In genomic region chr7:155532792-155533119, GRCh38 we compare ENCODE assay signal across 12 cellular contexts. TPM values are rescaled to one million over a fixed set of nuclear protein-coding genes. Genes with fewer than 3 reads are reported as not detected.
DNase-seq lines count a peak whose midpoint lies in the region; ATAC-seq, FAIRE-seq and TF ChIP-seq lines count a peak whose summit lies in the region.
"Had no signal": no experiment of that assay in that cellular context is flagged by ENCODE, and none has a peak within 500 bp of the region (broad histone marks: within the 10 kb centered on the region; RNA-seq: fewer than 3 reads in every experiment).

No MANE protein-coding gene starts in this region.

- WGBS in smooth muscle cell (ENCODE audit: low lambda C conversion rate) = 37% methylated on average over 14 of the region's 14 CpGs

- no peaks in the 10 kb centered on the region for H3K9me1 ChIP-seq in keratinocyte (ENCODE audit: control insufficient read depth, extremely low read depth, insufficient read depth, low read length)

- H3K4me3 ChIP-seq in keratinocyte (ENCODE audit: control insufficient read depth in 2 of 3, extremely low read depth in 1 of 3, insufficient read depth in 2 of 3, low read depth in 1 of 3, low read length in 3 of 3) (no peak overlapping the region), smooth muscle cell (no peak overlapping the region), H7 (ENCODE audit: insufficient read depth, low read depth, low read length) (no peak overlapping the region)

- H3K9ac ChIP-seq in keratinocyte (ENCODE audit: control insufficient read depth, extremely low read depth, insufficient read depth, low read length) = no peak overlapping the region
- H3K9ac ChIP-seq in smooth muscle cell (ENCODE audit: low read depth) = no peak overlapping the region

- H2AFZ ChIP-seq in keratinocyte (ENCODE audit: control insufficient read depth, low read length) = no peak overlapping the region
- H2AFZ ChIP-seq in smooth muscle cell (ENCODE audit: low read depth) = no peak overlapping the region

- peaks cover 16% of the 10 kb centered on the region for H3K4me1 Mint-ChIP-seq in activated T-cell treated with anti-CD3 and anti-CD28 coated beads, Interleukin-2, amount 50 U/mL, for 72 hours (ENCODE audit: low read depth)
- H3K4me1 Mint-ChIP-seq in T-helper 17 cell = peaks cover 13% of the 10 kb centered on the region

- peak overlapping the region; percentile 25 for H3K4me2 ChIP-seq in keratinocyte (ENCODE audit: control insufficient read depth, extremely low read depth, insufficient read depth, low read depth, low read length)
- peak overlapping the region; percentile 70 for H3K4me2 ChIP-seq in smooth muscle cell

- no peaks in the 10 kb centered on the region for H4K20me1 ChIP-seq in keratinocyte (ENCODE audit: control insufficient read depth, extremely low read depth, insufficient read depth, low read length)
- no peaks in the 10 kb centered on the region for H4K20me1 ChIP-seq in smooth muscle cell (ENCODE audit: low read depth)

- no peaks in the 10 kb centered on the region for H3K9me3 ChIP-seq in T-helper 17 cell (ENCODE audit: control insufficient read depth, low read length, poor library complexity, severe bottlenecking)
- no peaks in the 10 kb centered on the region for H3K9me3 ChIP-seq in keratinocyte (ENCODE audit: control insufficient read depth, low read depth, low read length)
- H3K9me3 ChIP-seq in smooth muscle cell (replicated peaks; ENCODE audit: low read depth) = no peaks in the 10 kb centered on the region
- H3K9me3 ChIP-seq: tibial artery had no signal

- no peaks in the 10 kb centered on the region for H3K36me3 Mint-ChIP-seq in activated T-cell treated with anti-CD3 and anti-CD28 coated beads, Interleukin-2, amount 50 U/mL, for 72 hours (ENCODE audit: insufficient read depth in 2 of 2)
- peaks cover 2% of the 10 kb centered on the region for H3K36me3 Mint-ChIP-seq in T-helper 17 cell (ENCODE audit: low read depth)

- H3K27ac Mint-ChIP-seq in activated T-cell treated with anti-CD3 and anti-CD28 coated beads, Interleukin-2, amount 50 U/mL, for 72 hours = no peak overlapping the region
- no peak overlapping the region for H3K27ac Mint-ChIP-seq in T-helper 17 cell

- peaks cover 78% of the 10 kb centered on the region for H3K27me3 Mint-ChIP-seq in activated T-cell treated with anti-CD3 and anti-CD28 coated beads, Interleukin-2, amount 50 U/mL, for 72 hours (ENCODE audit: low read depth)
- peaks cover 87% of the 10 kb centered on the region for H3K27me3 Mint-ChIP-seq in T-helper 17 cell

- TF ChIP-seq CTCF in keratinocyte (optimal IDR thresholded peaks at IDR 0.05 in 1 of 3, IDR thresholded peaks at IDR 0.05 in 1 of 3, conservative IDR thresholded peaks at IDR 0.05 in 1 of 3; ENCODE audit: extremely low read depth in 1 of 3, insufficient read depth in 2 of 3, low read length in 3 of 3) (no peak), smooth muscle cell (IDR thresholded peaks at IDR 0.05; ENCODE audit: borderline replicate concordance, insufficient read depth, poor library complexity, severe bottlenecking) (no peak)

- H3K27ac ChIP-seq in keratinocyte (ENCODE audit: control insufficient read depth, insufficient read depth, low read length) (no peak overlapping the region), smooth muscle cell (ENCODE audit: low read depth) (no peak overlapping the region)
- H3K27ac ChIP-seq: tibial artery had no signal

- H3F3A ChIP-seq in smooth muscle cell (ENCODE audit: low read depth) = no peaks in the 10 kb centered on the region

- H3K36me3 ChIP-seq in keratinocyte (ENCODE audit: control insufficient read depth in 2 of 2, extremely low read depth in 1 of 2, insufficient read depth in 2 of 2, low read length in 2 of 2) (no peaks in the 10 kb centered on the region), smooth muscle cell (ENCODE audit: low read depth) (no peaks in the 10 kb centered on the region), H7 (replicated peaks; ENCODE audit: control insufficient read depth, insufficient read depth, low read length) (no peaks in the 10 kb centered on the region)
- H3K36me3 ChIP-seq: tibial artery had no signal

- no peak for FAIRE-seq in keratinocyte (lab: Jason Lieb, UNC)
- FAIRE-seq: frontal cortex had no signal

- no peaks in the 10 kb centered on the region for H3K79me2 ChIP-seq in keratinocyte (ENCODE audit: control insufficient read depth, insufficient read depth, low read length)
- no peaks in the 10 kb centered on the region for H3K79me2 ChIP-seq in smooth muscle cell (ENCODE audit: low read depth)

- no peaks in the 10 kb centered on the region for H3K9me3 Mint-ChIP-seq in activated T-cell treated with anti-CD3 and anti-CD28 coated beads, Interleukin-2, amount 50 U/mL, for 72 hours

- dilution Hi-C loops in keratinocyte (cut with MboI; ENCODE audit: extremely low pct_ligation_motif_present, low sequenced_read_pairs) = no loop called here

- no peak for DNase-seq in activated T-cell treated with anti-CD3 and anti-CD28 coated beads, Interleukin-2, amount 50 U/mL, for 72 hours
- no peak for DNase-seq in activated T-cell treated with anti-CD3 and anti-CD28 coated beads, Interleukin-2, amount 50 U/mL, for 1 hour
- DNase-seq in T-helper 17 cell (no peak), keratinocyte (ENCODE audit: low read depth, low spot score) (no peak), smooth muscle cell (lab: John Stamatoyannopoulos, UW; ENCODE audit: unreplicated experiment) (no peak), superior temporal gyrus (ENCODE audit: extremely low spot score) (no peak), H7 (no peak), DMS53 treated with DMSO at 0.1 percent for 48 hours (lab: John Stamatoyannopoulos, UW; ENCODE audit: unreplicated experiment) (no peak)
- DNase-seq: NCI-H1048; stimulated activated CD4-positive, alpha-beta T cell treated with anti-CD3 and anti-CD28 coated beads, Interleukin-4, amount 100 ng/mL, for 1 hour had no signal

- ATAC-seq in activated T-cell treated with anti-CD3 and anti-CD28 coated beads, Interleukin-2, amount 50 U/mL, for 72 hours (replicated peaks in 1 of 2) = no peak
- ATAC-seq in T-helper 17 cell = no peak

- peaks cover 49% of the 10 kb centered on the region for H3K27me3 ChIP-seq in keratinocyte (ENCODE audit: control insufficient read depth, extremely low read depth, insufficient read depth, low read length)
- peaks cover 79% of the 10 kb centered on the region for H3K27me3 ChIP-seq in smooth muscle cell (ENCODE audit: low read depth)
- peaks cover 60% of the 10 kb centered on the region for H3K27me3 ChIP-seq in H7 (ENCODE audit: control insufficient read depth, insufficient read depth, low read length)

- peak overlapping the region; percentile 47 to 78 for H3K4me3 Mint-ChIP-seq in activated T-cell treated with anti-CD3 and anti-CD28 coated beads, Interleukin-2, amount 50 U/mL, for 72 hours
- peak overlapping the region; percentile 81 for H3K4me3 Mint-ChIP-seq in T-helper 17 cell

- H3K4me1 ChIP-seq in keratinocyte (ENCODE audit: control insufficient read depth, extremely low read depth, insufficient read depth, low read length) = peaks cover 6% of the 10 kb centered on the region
- H3K4me1 ChIP-seq in smooth muscle cell (ENCODE audit: low read depth) = no peaks in the 10 kb centered on the region

RNA-seq across cellular contexts. Expression of gene CNPY1, which starts 13.6 kb away (rescaled TPM):
- total RNA-seq in activated T-cell treated with anti-CD3 and anti-CD28 coated beads, Interleukin-2, amount 50 U/mL, for 72 hours = not detected
- total RNA-seq in T-helper 17 cell (not detected), smooth muscle cell (0.09 and 1.0 TPM in 2 replicates)
- polyA plus RNA-seq in keratinocyte (not detected in 3 replicates), smooth muscle cell (not detected in 2 replicates)
- polyA plus RNA-seq in keratinocyte (2011; ENCODE audit: low read depth) = not detected
- polyA plus RNA-seq in keratinocyte (2011; cell fraction: cytosol; rRNA removed) = not detected in 2 replicates
- not detected in 2 replicates for polyA plus RNA-seq in keratinocyte (2011; cell fraction: nucleus; rRNA removed)
- not detected in 2 replicates for polyA plus RNA-seq in keratinocyte (2012; ENCODE audit: low replicate concordance)
- polyA minus RNA-seq in keratinocyte = not detected in 3 replicates
- not detected for polyA minus RNA-seq in keratinocyte (2011; cell fraction: cytosol; rRNA and poly(A)+ RNA removed)
- polyA minus RNA-seq in keratinocyte (2011; cell fraction: nucleus; rRNA and poly(A)+ RNA removed) = not detected in 2 replicates
- total RNA-seq in H7 (2014; rRNA removed; shearing (Covaris generic)) = 1.5 and 2.4 TPM in 2 replicates
